9 cellular contexts compared by ENCODE assay signal in genomic region chr12:70543444-70543843, GRCh38.
DNase-seq lines count a peak whose midpoint lies in the region; ATAC-seq and TF ChIP-seq lines count a peak whose summit lies in the region.
"Had no signal": no experiment of that assay in that cellular context is flagged by ENCODE, and none has a peak within 500 bp of the region (broad histone marks: within the 10 kb centered on the region; RNA-seq: fewer than 3 reads in every experiment).

No MANE protein-coding gene starts in this region.

- H3K4me1 ChIP-seq in Panc1 (ENCODE audit: control insufficient read depth, insufficient read depth, low read length) (no peaks in the 10 kb centered on the region), esophagus muscularis mucosa (peaks cover 0 to 12% (median 0%) of the 10 kb centered on the region in 4 donors)

- in situ Hi-C loops in Panc1 (cut with HindIII; ENCODE audit: low pct_unique_long_range_greater_than_20kb, low sequenced_read_pairs): no loop called here

- DNase-seq in Daoy (ENCODE audit: low read depth): peak; percentile 79
- DNase-seq in Panc1 (ENCODE audit: low read depth, low spot score): peak; percentile 28
- no peak for DNase-seq in esophagus muscularis mucosa (ENCODE audit: extremely low spot score)
- DNase-seq in omental fat pad (ENCODE audit: low spot score): no peak
- no peak for DNase-seq in putamen (ENCODE audit: low spot score)
- no peak for DNase-seq in ecto neural progenitor cell (ENCODE audit: low spot score)
- DNase-seq: activated CD8-positive, alpha-beta memory T cell treated with anti-CD3 and anti-CD28 coated beads, Interleukin-2, amount 10 ng/mL, durations not matched to agents 7 days and 5 days had no signal

- H3K4me3 ChIP-seq in Panc1 (ENCODE audit: low read depth in 2 of 2, low read length in 2 of 2) (no peak overlapping the region), esophagus muscularis mucosa (no peak overlapping the region)

- 48% methylated on average over 6 of the region's 6 CpGs for WGBS in esophagus muscularis mucosa

- TF ChIP-seq CTCF in Panc1 (IDR thresholded peaks at IDR 0.05): no peak
- no peak for TF ChIP-seq CTCF in esophagus muscularis mucosa (IDR thresholded peaks at IDR 0.05)
- no peak for TF ChIP-seq CTCF in omental fat pad (IDR thresholded peaks at IDR 0.05)

- intact Hi-C loops in Panc1 (cut with micrococcal nuclease; ENCODE audit: unreplicated experiment) (no loop called here), esophagus muscularis mucosa (cut with DNase I) (no loop called here)

- H3K27me3 ChIP-seq in Panc1 (ENCODE audit: control insufficient read depth, insufficient read depth, low read length): no peaks in the 10 kb centered on the region
- H3K27me3 ChIP-seq in esophagus muscularis mucosa: no peaks in the 10 kb centered on the region

- ATAC-seq in Panc1: no peak
- ATAC-seq in omental fat pad (ENCODE audit: low FRiP score): peak; percentile 59
- no peak for ATAC-seq in GM19035 (IDR thresholded peaks at IDR 0.05; ENCODE audit: unreplicated experiment)
- ATAC-seq in GM21619 (IDR thresholded peaks at IDR 0.05; ENCODE audit: unreplicated experiment): no peak
- ATAC-seq: activated CD8-positive, alpha-beta memory T cell treated with anti-CD3 and anti-CD28 coated beads, Interleukin-2, amount 10 ng/mL, durations not matched to agents 7 days and 5 days had no signal

- H3K9me3 ChIP-seq in Panc1 (ENCODE audit: control insufficient read depth, insufficient read depth, low read depth, low read length) (no peaks in the 10 kb centered on the region), esophagus muscularis mucosa (no peaks in the 10 kb centered on the region)

- TF ChIP-seq POLR2A in esophagus muscularis mucosa (IDR thresholded peaks at IDR 0.05; ENCODE audit: low read depth): no peak

- no peaks in the 10 kb centered on the region for H3K36me3 ChIP-seq in Panc1 (ENCODE audit: control insufficient read depth, insufficient read depth, low read length)
- peaks cover 0 to 38% (median 0%) of the 10 kb centered on the region in 4 donors for H3K36me3 ChIP-seq in esophagus muscularis mucosa

- H3K27ac ChIP-seq in Panc1 (ENCODE audit: low read length) (no peak overlapping the region), esophagus muscularis mucosa (replicated peaks in 1 of 4) (peak overlapping the region in 1 of 4 donors; percentile 1)

- CTCF ChIA-PET in Panc1 (lab: Charles Lee): no interaction called here

- BruUV-seq in Panc1 (replicated peaks; lab: Mats Ljungman, UMichigan): no TSS peak

- POLR2A ChIA-PET in Panc1 (lab: Charles Lee): no interaction called here

- peak; percentile 2 for TF ChIP-seq EP300 in esophagus muscularis mucosa (IDR thresholded peaks at IDR 0.05)

Comparison
In these comparisons a context has a peak if more than half of its experiments do, and no peak if none do; other contexts are left out.
1. DNase-seq: peak in Daoy (single experiment) and Panc1 (single experiment); none in esophagus muscularis mucosa (single experiment), omental fat pad (single experiment), putamen (single experiment) and ecto neural progenitor cell (single experiment).